Comparison of ENCODE assay signal across 18 cellular contexts in the genomic region with DNA sequence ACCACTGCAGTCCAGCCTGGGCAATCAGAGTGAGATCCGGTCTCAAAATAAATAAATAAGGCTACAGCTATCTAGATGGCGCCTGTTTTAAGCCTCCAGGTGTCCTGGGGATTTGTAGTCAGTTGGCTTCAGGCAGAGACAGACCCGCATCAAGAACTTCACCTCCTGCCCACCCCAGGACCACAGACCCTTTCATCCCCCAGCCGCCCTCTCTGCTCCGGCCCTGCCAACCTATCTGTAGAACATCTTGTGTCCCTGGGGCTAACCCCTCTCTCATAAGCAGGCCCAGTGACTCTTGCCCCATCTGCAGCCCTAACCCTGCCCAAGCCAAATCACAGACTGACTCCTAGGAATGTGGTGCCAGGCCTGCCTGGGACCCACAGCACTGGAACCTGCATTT.
"Had no signal": no experiment of that assay in that cellular context is flagged by ENCODE, and none has a peak within 500 bp of the region (broad histone marks: within the 10 kb centered on the region; RNA-seq: fewer than 3 reads in every experiment).

No MANE protein-coding gene starts in this region.

- H3K9ac ChIP-seq: parathyroid adenoma had no signal

- H3K9me3 Mint-ChIP-seq: immature natural killer cell, memory B cell, nephron had no signal

- H3K27me3 ChIP-seq: right lobe of liver had no signal

- DNase-seq: cortex of kidney; effector memory CD4-positive, alpha-beta T cell; immature natural killer cell; left ventricle myocardium inferior; lower lobe of right lung; midbrain; psoas muscle; retina; stimulated activated CD4-positive, alpha-beta T cell treated with anti-CD3 and anti-CD28 coated beads, Interleukin-15, amount 100 ng/mL, for 24 hours; stimulated activated CD4-positive, alpha-beta T cell treated with anti-CD3 and anti-CD28 coated beads, Interleukin-1b, Interleukin-23, amount 100 ng/mL, for 48 hours; stimulated activated CD4-positive, alpha-beta T cell treated with anti-CD3 and anti-CD28 coated beads, Interleukin-4, amount 100 ng/mL, for 4 hours; stimulated activated naive CD4-positive, alpha-beta T cell treated with Interleukin-2 at 50 U/mL for 16 hours; trophoblast cell had no signal

- H3K4me3 ChIP-seq: left ventricle myocardium inferior, lower lobe of right lung, psoas muscle, right lobe of liver had no signal

- H3K4me3 Mint-ChIP-seq: immature natural killer cell, memory B cell, nephron had no signal

- H3K4me1 ChIP-seq: left ventricle myocardium inferior, lower lobe of right lung, parathyroid adenoma, psoas muscle, right lobe of liver had no signal

- H3K9me3 ChIP-seq: left ventricle myocardium inferior, lower lobe of right lung, psoas muscle, right lobe of liver had no signal

- H3K27me3 Mint-ChIP-seq: memory B cell had no signal

- H2AFZ ChIP-seq: parathyroid adenoma had no signal

- H3K27ac ChIP-seq: left ventricle myocardium inferior, lower lobe of right lung, parathyroid adenoma, psoas muscle, right lobe of liver had no signal

- ATAC-seq: esophagus mucosa, lower lobe of right lung, psoas muscle, right lobe of liver had no signal
